Comparison of ENCODE assay signal across 15 cellular contexts in the genomic region with DNA sequence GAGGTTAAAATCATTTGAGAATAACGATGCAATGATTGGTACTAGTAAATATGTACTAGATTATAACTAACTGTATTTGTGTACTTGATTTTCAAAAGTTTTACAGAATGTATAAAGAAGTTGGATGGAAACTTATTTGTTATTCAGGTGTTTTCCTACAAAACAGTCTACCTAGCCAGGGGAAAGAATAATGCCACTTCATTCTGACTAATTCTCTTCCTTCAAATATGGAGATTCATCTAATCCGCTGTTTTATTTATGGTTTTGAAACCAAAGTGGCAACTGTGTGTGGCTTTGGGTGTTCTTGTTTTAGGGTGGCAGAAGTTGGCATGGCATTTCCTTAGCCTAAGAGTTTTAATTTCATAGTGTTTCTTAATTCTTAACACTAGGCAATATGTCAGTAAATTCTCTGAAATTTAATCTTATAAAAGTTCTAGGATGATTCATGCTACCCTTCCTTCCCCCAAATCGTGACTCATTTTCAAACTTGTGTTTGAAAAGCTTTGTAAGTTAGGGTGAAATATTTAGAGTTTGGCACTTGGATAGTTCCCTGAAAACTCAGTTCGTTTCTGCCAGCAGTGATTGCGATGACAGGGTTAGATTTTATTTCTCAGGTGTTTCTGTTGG.
A peak's percentile ranks its signal among the peaks of the same experiment; 100 is the strongest.
DNase-seq lines count a peak whose midpoint lies in the region; ATAC-seq and TF ChIP-seq lines count a peak whose summit lies in the region.
"Had no signal": no experiment of that assay in that cellular context is flagged by ENCODE, and none has a peak within 500 bp of the region (broad histone marks: within the 10 kb centered on the region; RNA-seq: fewer than 3 reads in every experiment).

No MANE protein-coding gene starts in this region.

- no peak for ATAC-seq in GM18505 (IDR thresholded peaks at IDR 0.05; ENCODE audit: unreplicated experiment)
- ATAC-seq: body of pancreas, gastrocnemius medialis had no signal

- H3K9me3 ChIP-seq in SJSA1 (replicated peaks): no peaks in the 10 kb centered on the region
- H3K9me3 ChIP-seq in fibroblast of lung (ENCODE audit: control insufficient read depth, insufficient read depth, low read depth, low read length): no peaks in the 10 kb centered on the region
- no peaks in the 10 kb centered on the region for H3K9me3 ChIP-seq in smooth muscle cell (replicated peaks; ENCODE audit: low read depth)
- no peaks in the 10 kb centered on the region for H3K9me3 ChIP-seq in colonic mucosa
- H3K9me3 ChIP-seq: body of pancreas, gastrocnemius medialis had no signal

- no peak overlapping the region for H3K4me3 ChIP-seq in SJSA1
- H3K4me3 ChIP-seq in fibroblast of lung (replicated peaks in 1 of 4; ENCODE audit: control extremely low read depth in 1 of 4, insufficient read depth in 1 of 4, low read depth in 3 of 4, low read length in 4 of 4): peak overlapping the region in 3 of 4 experiments; percentile 0 to 8 (median 3)
- no peak overlapping the region for H3K4me3 ChIP-seq in smooth muscle cell
- H3K4me3 ChIP-seq in colonic mucosa: no peak overlapping the region
- H3K4me3 ChIP-seq: body of pancreas, gastrocnemius medialis, left ventricle myocardium inferior had no signal

- H3K9ac ChIP-seq in fibroblast of lung (ENCODE audit: insufficient read depth, low read length) (no peak overlapping the region), smooth muscle cell (ENCODE audit: low read depth) (no peak overlapping the region), colonic mucosa (ENCODE audit: low read depth in 2 of 2, low read length in 2 of 2) (no peak overlapping the region)

- H3K36me3 Mint-ChIP-seq in activated T-helper 2 cell treated with anti-CD3 and anti-CD28 coated beads, Interferon-gamma antibody, Interleukin-2, Interleukin-4, amounts not matched to agents 10 μg/mL and 5 μg/mL and 100 μg/mL, durations not matched to agents 14 hours and 24 hours and 36 hours (ENCODE audit: low read depth): no peaks in the 10 kb centered on the region

- H3K4me2 ChIP-seq in fibroblast of lung (ENCODE audit: extremely low read depth, insufficient read depth, low read length) (peak overlapping the region; percentile 61), smooth muscle cell (peak overlapping the region; percentile 15)

- peaks cover 9% of the 10 kb centered on the region for H3K4me1 Mint-ChIP-seq in activated T-helper 2 cell treated with anti-CD3 and anti-CD28 coated beads, Interferon-gamma antibody, Interleukin-2, Interleukin-4, amounts not matched to agents 10 μg/mL and 5 μg/mL and 100 μg/mL, durations not matched to agents 14 hours and 24 hours and 36 hours (ENCODE audit: low read depth)

- no peak for TF ChIP-seq CTCF in fibroblast of lung (conservative IDR thresholded peaks at IDR 0.05 in 1 of 2, IDR thresholded peaks at IDR 0.05 in 1 of 2; ENCODE audit: low read depth in 1 of 2, low read length in 2 of 2)
- no peak for TF ChIP-seq CTCF in smooth muscle cell (IDR thresholded peaks at IDR 0.05; ENCODE audit: borderline replicate concordance, insufficient read depth, poor library complexity, severe bottlenecking)
- TF ChIP-seq CTCF in colonic mucosa (IDR thresholded peaks at IDR 0.05): no peak

- peaks cover 9% of the 10 kb centered on the region for H3K9me3 Mint-ChIP-seq in activated T-helper 2 cell treated with anti-CD3 and anti-CD28 coated beads, Interferon-gamma antibody, Interleukin-2, Interleukin-4, amounts not matched to agents 10 μg/mL and 5 μg/mL and 100 μg/mL, durations not matched to agents 14 hours and 24 hours and 36 hours

- H3K27me3 ChIP-seq in SJSA1 (replicated peaks): no peaks in the 10 kb centered on the region
- no peaks in the 10 kb centered on the region for H3K27me3 ChIP-seq in fibroblast of lung (ENCODE audit: control insufficient read depth, insufficient read depth, low read length)
- H3K27me3 ChIP-seq in smooth muscle cell (ENCODE audit: low read depth): no peaks in the 10 kb centered on the region
- no peaks in the 10 kb centered on the region for H3K27me3 ChIP-seq in colonic mucosa
- H3K27me3 ChIP-seq: body of pancreas, gastrocnemius medialis had no signal

- H3K4me1 ChIP-seq in SJSA1 (replicated peaks) (peaks cover 30% of the 10 kb centered on the region), fibroblast of lung (ENCODE audit: control insufficient read depth, extremely low read depth, insufficient read depth, low read length) (peaks cover 15% of the 10 kb centered on the region), smooth muscle cell (ENCODE audit: low read depth) (no peaks in the 10 kb centered on the region), colonic mucosa (no peaks in the 10 kb centered on the region)
- H3K4me1 ChIP-seq: body of pancreas, gastrocnemius medialis had no signal

- H3K27me3 Mint-ChIP-seq in activated T-helper 2 cell treated with anti-CD3 and anti-CD28 coated beads, Interferon-gamma antibody, Interleukin-2, Interleukin-4, amounts not matched to agents 10 μg/mL and 5 μg/mL and 100 μg/mL, durations not matched to agents 14 hours and 24 hours and 36 hours (ENCODE audit: low read depth): peaks cover 3% of the 10 kb centered on the region

- intact Hi-C loops in activated T-helper 2 cell treated with anti-CD3 and anti-CD28 coated beads, Interferon-gamma antibody, Interleukin-2, Interleukin-4, amounts not matched to agents 10 μg/mL and 5 μg/mL and 100 μg/mL, durations not matched to agents 14 hours and 24 hours and 36 hours (cut with micrococcal nuclease): no loop called here
- intact Hi-C loops in colonic mucosa (cut with DNase I): no loop called here

- H3K27ac Mint-ChIP-seq in activated T-helper 2 cell treated with anti-CD3 and anti-CD28 coated beads, Interferon-gamma antibody, Interleukin-2, Interleukin-4, amounts not matched to agents 10 μg/mL and 5 μg/mL and 100 μg/mL, durations not matched to agents 14 hours and 24 hours and 36 hours: no peak overlapping the region

- H3K79me2 ChIP-seq in fibroblast of lung (ENCODE audit: control insufficient read depth, insufficient read depth, low read length) (peaks cover 2% of the 10 kb centered on the region), smooth muscle cell (ENCODE audit: low read depth) (no peaks in the 10 kb centered on the region)

- H3K27ac ChIP-seq in SJSA1: peak overlapping the region; percentile 41
- no peak overlapping the region for H3K27ac ChIP-seq in fibroblast of lung (ENCODE audit: insufficient read depth, low read length)
- no peak overlapping the region for H3K27ac ChIP-seq in smooth muscle cell (ENCODE audit: low read depth)
- H3K27ac ChIP-seq in colonic mucosa: no peak overlapping the region
- H3K27ac ChIP-seq: body of pancreas, gastrocnemius medialis, HL-60, left ventricle myocardium inferior had no signal

- H2AFZ ChIP-seq in fibroblast of lung (ENCODE audit: low read length) (no peak overlapping the region), smooth muscle cell (ENCODE audit: low read depth) (no peak overlapping the region)

- H3K36me3 ChIP-seq in SJSA1 (no peaks in the 10 kb centered on the region), fibroblast of lung (ENCODE audit: control insufficient read depth, insufficient read depth, low read length) (no peaks in the 10 kb centered on the region), smooth muscle cell (ENCODE audit: low read depth) (no peaks in the 10 kb centered on the region), colonic mucosa (no peaks in the 10 kb centered on the region)
- H3K36me3 ChIP-seq: gastrocnemius medialis, left ventricle myocardium inferior had no signal

- TF ChIP-seq POLR2A in GM18505 (IDR thresholded peaks at IDR 0.05; ENCODE audit: borderline replicate concordance, extremely low read depth, insufficient read depth, insufficient read length): no peak

- no peaks in the 10 kb centered on the region for H4K20me1 ChIP-seq in fibroblast of lung (ENCODE audit: control insufficient read depth, extremely low read depth, insufficient read depth, low read length)
- H4K20me1 ChIP-seq in smooth muscle cell (ENCODE audit: low read depth): no peaks in the 10 kb centered on the region

- peak; percentile 59 for DNase-seq in H4 (ENCODE audit: low spot score)
- DNase-seq in SJSA1 (ENCODE audit: low read depth in 1 of 2, low spot score in 2 of 2): peak in 1 of 2 experiments; percentile 48
- peak; percentile 80 to 81 for DNase-seq in fibroblast of lung (ENCODE audit: low read depth in 2 of 2)
- DNase-seq in smooth muscle cell (lab: John Stamatoyannopoulos, UW; ENCODE audit: unreplicated experiment): no peak
- DNase-seq in activated T-helper 2 cell treated with anti-CD3 and anti-CD28 coated beads, Interferon-gamma antibody, Interleukin-2, Interleukin-4, amounts not matched to agents 10 μg/mL and 5 μg/mL and 100 μg/mL, durations not matched to agents 14 hours and 24 hours and 36 hours (ENCODE audit: low spot score): no peak
- DNase-seq in colonic mucosa: no peak
- DNase-seq in NCI-H510A (lab: John Stamatoyannopoulos, UW): no peak
- DNase-seq: activated CD8-positive, alpha-beta memory T cell treated with anti-CD3 and anti-CD28 coated beads, Interleukin-2, amount 50 U/mL, for 48 hours; body of pancreas; gastrocnemius medialis; left ventricle myocardium inferior; NCI-H187; posterior cingulate gyrus had no signal

- H3F3A ChIP-seq in smooth muscle cell (ENCODE audit: low read depth): no peaks in the 10 kb centered on the region

- no peak overlapping the region for H3K4me3 Mint-ChIP-seq in activated T-helper 2 cell treated with anti-CD3 and anti-CD28 coated beads, Interferon-gamma antibody, Interleukin-2, Interleukin-4, amounts not matched to agents 10 μg/mL and 5 μg/mL and 100 μg/mL, durations not matched to agents 14 hours and 24 hours and 36 hours (ENCODE audit: low read depth)

- 71% methylated on average over 5 of the region's 5 CpGs for WGBS in smooth muscle cell (ENCODE audit: low lambda C conversion rate)

Comparison
In these comparisons a context has a peak if more than half of its experiments do, and no peak if none do; other contexts are left out.
1. DNase-seq: peak in H4 (single experiment) and fibroblast of lung (2 of 2); none in smooth muscle cell (single experiment), activated T-helper 2 cell treated with anti-CD3 and anti-CD28 coated beads, Interferon-gamma antibody, Interleukin-2, Interleukin-4, amounts not matched to agents 10 μg/mL and 5 μg/mL and 100 μg/mL, durations not matched to agents 14 hours and 24 hours and 36 hours (single experiment), colonic mucosa (single experiment) and NCI-H510A (single experiment).
2. H3K4me3 ChIP-seq: peak in fibroblast of lung (3 of 4); none in SJSA1 (single experiment), smooth muscle cell (single experiment) and colonic mucosa (single experiment).